ENCODE assay signal across 29 cellular contexts in genomic region chr15:36252117-36252711, GRCh38.
"Had no signal": no experiment of that assay in that cellular context is flagged by ENCODE, and none has a peak within 500 bp of the region (broad histone marks: within the 10 kb centered on the region; RNA-seq: fewer than 3 reads in every experiment).

No MANE protein-coding gene starts in this region.

- DNase-seq: activated CD4-positive, alpha-beta T cell treated with anti-CD3 and anti-CD28 coated beads for 36 hours; activated CD4-positive, alpha-beta T cell treated with anti-CD3 and anti-CD28 coated beads, Interleukin-2, amount 10 ng/mL, durations not matched to agents 7 days and 5 days; activated CD4-positive, alpha-beta T cell treated with anti-CD3 and anti-CD28 coated beads, Interleukin-2, amount 50 U/mL, for 48 hours; activated CD8-positive, alpha-beta T cell treated with anti-CD3 and anti-CD28 coated beads, Interleukin-2, amount 10 ng/mL, durations not matched to agents 7 days and 5 days; activated gamma-delta T cell treated with Interleukin-2 at 50 U/mL for 16 hours; activated naive CD4-positive, alpha-beta T cell treated with anti-CD3 and anti-CD28 coated beads, Interleukin-2, amount 10 ng/mL, durations not matched to agents 7 days and 5 days; activated naive CD8-positive, alpha-beta T cell treated with anti-CD3 and anti-CD28 coated beads, Interleukin-2, amount 50 U/mL, for 24 hours; activated T-cell treated with anti-CD3 and anti-CD28 coated beads for 4 hours; activated T-cell treated with anti-CD3 and anti-CD28 coated beads, Interleukin-2, amount 50 U/mL, for 4 hours; anterior cingulate cortex; caudate nucleus; cerebellar nuclear complex; Kasumi-1; MG63; NCI-H1048; NCI-H1436 treated with DMSO at 0.1 percent for 48 hours; NCI-H1694 treated with DMSO at 0.1 percent for 48 hours; NCI-H2029; NCI-H226; NCI-H446 treated with DMSO at 0.1 percent for 48 hours; NCI-H524; NCI-H69; PC-9; Right ventricle myocardium superior; SK-N-SH had no signal

- H3K4me2 ChIP-seq: PC-9, SK-N-SH had no signal

- FAIRE-seq: bronchial epithelial cell, RCC 7860 had no signal

- H3K9ac ChIP-seq: SK-N-SH had no signal

- H3K9me3 ChIP-seq: MG63 had no signal

- H3K27me3 ChIP-seq: MG63 had no signal

- H3K36me3 ChIP-seq: MG63 had no signal

- ATAC-seq: activated CD4-positive, alpha-beta T cell treated with anti-CD3 and anti-CD28 coated beads for 36 hours; activated CD4-positive, CD25-positive, alpha-beta regulatory T cell treated with anti-CD3 and anti-CD28 coated beads, Interleukin-2, amount 50 U/mL, for 24 hours; activated CD8-positive, alpha-beta T cell treated with anti-CD3 and anti-CD28 coated beads, Interleukin-2, amount 10 ng/mL, durations not matched to agents 7 days and 5 days; activated naive CD8-positive, alpha-beta T cell treated with anti-CD3 and anti-CD28 coated beads, Interleukin-2, amount 50 U/mL, for 24 hours; activated T-cell treated with anti-CD3 and anti-CD28 coated beads, Interleukin-2, amount 50 U/mL, for 4 hours; WTC11 had no signal

- H3K4me3 ChIP-seq: MG63, PC-9 had no signal

- H3K27ac ChIP-seq: PC-9 had no signal
